Comparison of ENCODE assay signal across 9 cellular contexts in the genomic region with DNA sequence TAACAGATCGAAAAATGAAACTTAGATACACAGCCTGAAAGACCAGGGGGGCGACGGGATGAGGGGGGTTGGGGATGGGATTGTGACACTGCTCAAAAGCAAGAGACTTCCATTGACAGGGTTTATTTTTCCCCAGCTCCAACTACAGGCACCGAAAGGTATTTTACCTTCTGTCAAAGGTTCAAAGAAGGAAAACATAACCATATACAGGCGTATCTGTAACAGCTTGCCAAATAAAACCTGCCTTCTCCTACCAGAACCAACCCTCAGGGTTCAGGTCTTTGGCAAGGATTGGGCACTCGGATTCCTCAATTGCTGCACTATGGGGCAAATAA. TPM values are rescaled to one million over a fixed set of nuclear protein-coding genes. Genes with fewer than 3 reads are reported as not detected.
DNase-seq lines count a peak whose midpoint lies in the region; ATAC-seq and TF ChIP-seq lines count a peak whose summit lies in the region.
"Had no signal": no experiment of that assay in that cellular context is flagged by ENCODE, and none has a peak within 500 bp of the region (broad histone marks: within the 10 kb centered on the region; RNA-seq: fewer than 3 reads in every experiment).

No MANE protein-coding gene starts in this region.

- H3K27ac Mint-ChIP-seq in brain, result peak overlapping the region in 4 of 5 experiments; percentile 91 to 95 (median 92)

- H3K27me3 Mint-ChIP-seq in brain, result peaks cover 39% of the 10 kb centered on the region

- no peak for ATAC-seq in left ventricle myocardium superior
- ATAC-seq in upper lobe of left lung (ENCODE audit: low FRiP score in 2 of 2), result no peak
- ATAC-seq in HG03025 (IDR thresholded peaks at IDR 0.05; ENCODE audit: low FRiP score, unreplicated experiment), result no peak

- no peak for DNase-seq in left ventricle myocardium inferior
- no peak for DNase-seq in left ventricle myocardium superior
- DNase-seq in upper lobe of left lung, result no peak
- DNase-seq in stimulated activated CD8-positive, alpha-beta memory T cell treated with anti-CD3 and anti-CD28 coated beads, Interleukin-4, amount 100 ng/mL, for 48 hours, result no peak
- DNase-seq in activated CD4-positive, alpha-beta T cell treated with anti-CD3 and anti-CD28 coated beads for 1 hour, result no peak
- DNase-seq: activated CD8-positive, alpha-beta memory T cell treated with anti-CD3 and anti-CD28 coated beads, Interleukin-2, amount 50 U/mL, for 4 hours had no signal

- H3K9me3 Mint-ChIP-seq in brain, result peaks cover 0 to 3% (median 0%) of the 10 kb centered on the region in 5 experiments

- H3K27me3 ChIP-seq in left ventricle myocardium inferior (ENCODE audit: low read depth), result peaks cover 94% of the 10 kb centered on the region
- H3K27me3 ChIP-seq in upper lobe of left lung, result peaks cover 0 to 34% (median 18%) of the 10 kb centered on the region in 4 donors

- H3K36me3 ChIP-seq in left ventricle myocardium inferior (no peaks in the 10 kb centered on the region), mesodermal cell (ENCODE audit: control insufficient read depth, insufficient read depth, low read length) (no peaks in the 10 kb centered on the region), upper lobe of left lung (no peaks in the 10 kb centered on the region)

- H3K4me1 ChIP-seq in left ventricle myocardium inferior (peaks cover 41% of the 10 kb centered on the region), mesodermal cell (ENCODE audit: control insufficient read depth, insufficient read depth, low read length, poor library complexity, severe bottlenecking) (no peaks in the 10 kb centered on the region), upper lobe of left lung (peaks cover 32 to 40% (median 34%) of the 10 kb centered on the region in 4 donors)

- TF ChIP-seq POLR2A in upper lobe of left lung (IDR thresholded peaks at IDR 0.05), result no peak

- H3K4me3 ChIP-seq in left ventricle myocardium inferior, result peak overlapping the region; percentile 76
- H3K4me3 ChIP-seq in mesodermal cell (ENCODE audit: extremely low read depth, insufficient read depth, low read length, poor library complexity, severe bottlenecking), result peak overlapping the region; percentile 78
- H3K4me3 ChIP-seq in upper lobe of left lung, result peak overlapping the region in 3 of 4 donors; percentile 45 to 61 (median 59)

- intact Hi-C loops in left ventricle myocardium inferior (cut with micrococcal nuclease), result no loop called here
- intact Hi-C loops in left ventricle myocardium superior (cut with micrococcal nuclease), result no loop called here

- TF ChIP-seq CTCF in left ventricle myocardium inferior (IDR thresholded peaks at IDR 0.05; ENCODE audit: borderline replicate concordance), result no peak
- TF ChIP-seq CTCF in brain (conservative IDR thresholded peaks at IDR 0.05), result peak in 1 of 2 experiments; percentile 41
- TF ChIP-seq CTCF in upper lobe of left lung (IDR thresholded peaks at IDR 0.05), result no peak

- H3K4me3 Mint-ChIP-seq in brain, result peak overlapping the region; percentile 88 to 97 (median 97)

- TF ChIP-seq EP300 in upper lobe of left lung (IDR thresholded peaks at IDR 0.05), result no peak

- peaks cover 46% of the 10 kb centered on the region for H3K4me1 Mint-ChIP-seq in brain

- peak overlapping the region; percentile 79 for H3K27ac ChIP-seq in left ventricle myocardium inferior (replicated peaks)
- H3K27ac ChIP-seq in mesodermal cell (ENCODE audit: low read depth, low read length, severe bottlenecking), result no peak overlapping the region
- H3K27ac ChIP-seq in upper lobe of left lung, result no peak overlapping the region

- WGBS in mesodermal cell (ENCODE audit: insufficient coverage in 2 of 2), 2 experiments, result 0% methylated on average over 2 to 4 of the region's 6 CpGs
- WGBS in upper lobe of left lung, 2 donors, result 2 to 3% methylated on average over 6 of the region's 6 CpGs

- H3K9me3 ChIP-seq in left ventricle myocardium inferior (replicated peaks) (no peaks in the 10 kb centered on the region), mesodermal cell (ENCODE audit: control insufficient read depth, low read length) (no peaks in the 10 kb centered on the region), upper lobe of left lung (no peaks in the 10 kb centered on the region)

- no peaks in the 10 kb centered on the region for H3K36me3 Mint-ChIP-seq in brain

RNA-seq across cellular contexts. Expression of a gene that starts 1.3 kb away (rescaled TPM):
- 12.5 TPM for total RNA-seq in left ventricle myocardium inferior
- 1.5 TPM for total RNA-seq in left ventricle myocardium superior
- polyA plus RNA-seq in brain (ENCODE audit: insufficient read depth, low read depth, low replicate concordance), result 5.8 TPM
- 25.4 TPM for polyA plus RNA-seq in mesodermal cell (2013, experiment 1 of 2)
- 34.3 TPM for polyA plus RNA-seq in mesodermal cell (2013, experiment 2 of 2)
- 1 to 10 TPM in 1 of 6 donors, under 1 TPM in 5; under 0.01 to 4.6 (median 0.27) TPM for total RNA-seq in upper lobe of left lung
